ENCODE assay signal across 11 cellular contexts in genomic region chr10:125343118-125343752, GRCh38.
DNase-seq lines count a peak whose midpoint lies in the region; ATAC-seq, FAIRE-seq and TF ChIP-seq lines count a peak whose summit lies in the region.
"Had no signal": no experiment of that assay in that cellular context is flagged by ENCODE, and none has a peak within 500 bp of the region (broad histone marks: within the 10 kb centered on the region; RNA-seq: fewer than 3 reads in every experiment).

No MANE protein-coding gene starts in this region.

- H3K79me2 ChIP-seq in keratinocyte (ENCODE audit: control insufficient read depth, insufficient read depth, low read length): no peaks in the 10 kb centered on the region

- DNase-seq in AG04449 (ENCODE audit: low read depth, low spot score): no peak
- no peak for DNase-seq in GM18507 (ENCODE audit: extremely low spot score, insufficient read length, low read depth)
- DNase-seq in keratinocyte (ENCODE audit: low read depth, low spot score): no peak
- no peak for DNase-seq in NCI-H524 (lab: John Stamatoyannopoulos, UW)
- no peak for DNase-seq in CD4-positive, alpha-beta T cell

- no peak overlapping the region for H3K4me3 ChIP-seq in AG04449 (ENCODE audit: low read depth, low read length)
- no peak overlapping the region for H3K4me3 ChIP-seq in WI38 (ENCODE audit: low read depth, low read length)
- H3K4me3 ChIP-seq in keratinocyte (ENCODE audit: control insufficient read depth in 2 of 3, extremely low read depth in 1 of 3, insufficient read depth in 2 of 3, low read depth in 1 of 3, low read length in 3 of 3): no peak overlapping the region
- H3K4me3 ChIP-seq: HAP-1 had no signal

- H3K4me1 ChIP-seq in keratinocyte (ENCODE audit: control insufficient read depth, extremely low read depth, insufficient read depth, low read length): no peaks in the 10 kb centered on the region
- H3K4me1 ChIP-seq: HAP-1 had no signal

- H3K36me3 Mint-ChIP-seq in CD4-positive, alpha-beta T cell (ENCODE audit: low read depth): no peaks in the 10 kb centered on the region

- H3K9ac ChIP-seq in keratinocyte (ENCODE audit: control insufficient read depth, extremely low read depth, insufficient read depth, low read length): no peak overlapping the region

- TF ChIP-seq CTCF in AG04449 (IDR thresholded peaks at IDR 0.05; ENCODE audit: insufficient read depth, low read length, missing control alignments) (peak; percentile 58), WI38 (IDR thresholded peaks at IDR 0.05; ENCODE audit: low read depth, low read length) (peak; percentile 67), keratinocyte (optimal IDR thresholded peaks at IDR 0.05 in 1 of 3, IDR thresholded peaks at IDR 0.05 in 1 of 3, conservative IDR thresholded peaks at IDR 0.05 in 1 of 3; ENCODE audit: extremely low read depth in 1 of 3, insufficient read depth in 2 of 3, low read length in 3 of 3) (peak; percentile 57 to 70 (median 66))
- TF ChIP-seq CTCF in CD4-positive, alpha-beta T cell (IDR thresholded peaks at IDR 0.05): no peak

- H3K4me1 Mint-ChIP-seq in CD4-positive, alpha-beta T cell (ENCODE audit: low read depth): no peaks in the 10 kb centered on the region

- no peaks in the 10 kb centered on the region for H3K36me3 ChIP-seq in keratinocyte (ENCODE audit: control insufficient read depth in 2 of 2, extremely low read depth in 1 of 2, insufficient read depth in 2 of 2, low read length in 2 of 2)
- H3K36me3 ChIP-seq: HAP-1 had no signal

- H2AFZ ChIP-seq in keratinocyte (ENCODE audit: control insufficient read depth, low read length): no peak overlapping the region

- intact Hi-C loops in CD4-positive, alpha-beta T cell (cut with DNase I, micrococcal nuclease): no loop called here

- H3K9me3 Mint-ChIP-seq in CD4-positive, alpha-beta T cell: peaks cover 13% of the 10 kb centered on the region

- H3K27me3 Mint-ChIP-seq in CD4-positive, alpha-beta T cell: peaks cover 5% of the 10 kb centered on the region

- no peaks in the 10 kb centered on the region for H3K9me3 ChIP-seq in keratinocyte (ENCODE audit: control insufficient read depth, low read depth, low read length)
- no peaks in the 10 kb centered on the region for H3K9me3 ChIP-seq in CD4-positive, alpha-beta T cell (ENCODE audit: control insufficient read depth, low read length)
- H3K9me3 ChIP-seq: HAP-1 had no signal

- peak; percentile 65 for FAIRE-seq in GM18507 (lab: Jason Lieb, UNC)
- FAIRE-seq in keratinocyte (lab: Jason Lieb, UNC): peak; percentile 71
- FAIRE-seq: colon had no signal

- CTCF ChIA-PET in AG04449 (lab: Yijun Ruan, JAX): interaction anchor here (0.7 to 2.2 kb wide), 11 partner anchors 9 to 352 kb away, joined by 3 to 13 read pairs (median 4); no protein-coding TSS in a partner anchor
- CTCF ChIA-PET in CD4-positive, alpha-beta T cell (lab: Charles Lee): no interaction called here

- no peak for ATAC-seq in CD4-positive, alpha-beta T cell (ENCODE audit: poor library complexity)
- no peak for ATAC-seq in HG02610 (IDR thresholded peaks at IDR 0.05; ENCODE audit: unreplicated experiment)
- ATAC-seq in GM18873 (IDR thresholded peaks at IDR 0.05; ENCODE audit: low FRiP score, unreplicated experiment): no peak

- dilution Hi-C loops in keratinocyte (cut with MboI; ENCODE audit: extremely low pct_ligation_motif_present, low sequenced_read_pairs): no loop called here

- no peaks in the 10 kb centered on the region for H3K9me1 ChIP-seq in keratinocyte (ENCODE audit: control insufficient read depth, extremely low read depth, insufficient read depth, low read length)

- no peaks in the 10 kb centered on the region for H4K20me1 ChIP-seq in keratinocyte (ENCODE audit: control insufficient read depth, extremely low read depth, insufficient read depth, low read length)

- no peak overlapping the region for H3K27ac Mint-ChIP-seq in CD4-positive, alpha-beta T cell
- H3K27ac Mint-ChIP-seq: stimulated activated naive CD8-positive, alpha-beta T cell treated with anti-CD3 and anti-CD28 coated beads, Interleukin-15, Interleukin-2, amounts not matched to agents 100 ng/mL and 50 ng/mL, for 24 hours had no signal

- H3K27ac ChIP-seq in keratinocyte (ENCODE audit: control insufficient read depth, insufficient read depth, low read length): no peak overlapping the region
- H3K27ac ChIP-seq in CD4-positive, alpha-beta T cell (ENCODE audit: low read depth, low read length): no peak overlapping the region

- no peak overlapping the region for H3K4me2 ChIP-seq in keratinocyte (ENCODE audit: control insufficient read depth, extremely low read depth, insufficient read depth, low read depth, low read length)

- no peak overlapping the region for H3K4me3 Mint-ChIP-seq in CD4-positive, alpha-beta T cell
- H3K4me3 Mint-ChIP-seq: stimulated activated naive CD8-positive, alpha-beta T cell treated with anti-CD3 and anti-CD28 coated beads, Interleukin-15, Interleukin-2, amounts not matched to agents 100 ng/mL and 50 ng/mL, for 24 hours had no signal

- POLR2A ChIA-PET in AG04449 (lab: Yijun Ruan, JAX): no interaction called here
- POLR2A ChIA-PET in CD4-positive, alpha-beta T cell (lab: Charles Lee): no interaction called here

- H3K27me3 ChIP-seq in keratinocyte (ENCODE audit: control insufficient read depth, extremely low read depth, insufficient read depth, low read length): peaks cover 7% of the 10 kb centered on the region
- H3K27me3 ChIP-seq in CD4-positive, alpha-beta T cell (ENCODE audit: control insufficient read depth, insufficient read depth, low read length): no peaks in the 10 kb centered on the region
